19 cellular contexts compared by ENCODE assay signal in genomic region chr10:21860718-21861117, GRCh38.
DNase-seq lines count a peak whose midpoint lies in the region; TF ChIP-seq lines count a peak whose summit lies in the region.
"Had no signal": no experiment of that assay in that cellular context is flagged by ENCODE, and none has a peak within 500 bp of the region (broad histone marks: within the 10 kb centered on the region; RNA-seq: fewer than 3 reads in every experiment).

No MANE protein-coding gene starts in this region.

- peak; percentile 6 for DNase-seq in EH (ENCODE audit: low read depth)
- DNase-seq in amniotic epithelial cell (ENCODE audit: low read depth) = peak; percentile 72
- peak; percentile 38 for DNase-seq in glomerular visceral epithelial cell (ENCODE audit: extremely low spot score)
- DNase-seq in HK-2 (ENCODE audit: unreplicated experiment) = no peak
- DNase-seq in adrenal gland = no peak
- DNase-seq in NCI-H2029 treated with DMSO at 0.1 percent for 48 hours (lab: John Stamatoyannopoulos, UW) = no peak
- no peak for DNase-seq in DMS 273 treated with DMSO at 0.1 percent for 48 hours (lab: John Stamatoyannopoulos, UW)
- DNase-seq: activated CD8-positive, alpha-beta memory T cell treated with anti-CD3 and anti-CD28 coated beads, Interleukin-2, amount 50 U/mL, for 4 hours; activated naive CD4-positive, alpha-beta T cell treated with anti-CD3 and anti-CD28 coated beads, Interleukin-2, amount 50 U/mL, for 16 hours; caudate nucleus; COR-L47; effector CD4-positive, alpha-beta T cell; foreskin fibroblast; GF-D8; naive thymus-derived CD4-positive, alpha-beta T cell; SHP77; stimulated activated CD4-positive, alpha-beta T cell treated with anti-CD3 and anti-CD28 coated beads, Interleukin-12 subunit alpha, Interleukin-12 subunit beta, amount 100 ng/mL, for 4 hours; stimulated activated naive CD8-positive, alpha-beta T cell treated with anti-CD3 and anti-CD28 coated beads, Interleukin-15, amount 100 ng/mL, for 72 hours had no signal

- H3K27me3 ChIP-seq in KMS-11 (ENCODE audit: insufficient read depth, low read depth) (no peaks in the 10 kb centered on the region), adrenal gland (no peaks in the 10 kb centered on the region)

- intact Hi-C loops in adrenal gland (cut with DNase I) = no loop called here

- WGBS in adrenal gland, 4 donors = 90 to 97% (median 93%) methylated on average over 1 of the region's 1 CpG

- no peaks in the 10 kb centered on the region; the same call in 1 of the 2 replicates for H3K79me2 ChIP-seq in KMS-11 (ENCODE audit: insufficient read depth, low read depth)

- no peak overlapping the region for H2AFZ ChIP-seq in KMS-11 (ENCODE audit: low read depth)

- H3K9me3 ChIP-seq in adrenal gland (replicated peaks in 1 of 3) = no peaks in the 10 kb centered on the region

- no peaks in the 10 kb centered on the region for H4K20me1 ChIP-seq in KMS-11 (ENCODE audit: insufficient read depth)

- peak overlapping the region; percentile 18; the same call in 1 of the 2 replicates for H3K27ac ChIP-seq in KMS-11
- H3K27ac ChIP-seq in adrenal gland = no peak overlapping the region

- H3K9ac ChIP-seq in KMS-11 = no peak overlapping the region

- TF ChIP-seq CTCF in KMS-11 (conservative IDR thresholded peaks at IDR 0.05; ENCODE audit: low read depth, low read length) = no peak
- no peak for TF ChIP-seq CTCF in adrenal gland (IDR thresholded peaks at IDR 0.05)

- H3K4me3 ChIP-seq in KMS-11 (IDR thresholded peaks at IDR 0.05; ENCODE audit: insufficient read depth, low read depth, low read length) (no peak overlapping the region), adrenal gland (no peak overlapping the region)

- H3K4me2 ChIP-seq in KMS-11 = peak overlapping the region; percentile 38; the same call in 1 of the 2 replicates

- H3K4me1 ChIP-seq in KMS-11 (ENCODE audit: low read depth, poor library complexity, severe bottlenecking) (peaks cover 43% of the 10 kb centered on the region), adrenal gland (replicated peaks in 1 of 2) (no peaks in the 10 kb centered on the region)

- TF ChIP-seq POLR2A in adrenal gland (IDR thresholded peaks at IDR 0.05) = no peak

- no peaks in the 10 kb centered on the region for H3K36me3 ChIP-seq in KMS-11 (ENCODE audit: insufficient read depth)
- no peaks in the 10 kb centered on the region for H3K36me3 ChIP-seq in adrenal gland (replicated peaks in 1 of 2)

Comparison
In these comparisons a context has a peak if more than half of its experiments do, and no peak if none do; other contexts are left out.
1. DNase-seq: peak in EH (single experiment), amniotic epithelial cell (single experiment) and glomerular visceral epithelial cell (single experiment); none in HK-2 (single experiment), adrenal gland (0 of 7), NCI-H2029 treated with DMSO at 0.1 percent for 48 hours (single experiment) and DMS 273 treated with DMSO at 0.1 percent for 48 hours (single experiment).